ENCODE assay signal across 17 cellular contexts in genomic region chr6:155117266-155117665, GRCh38.
DNase-seq lines count a peak whose midpoint lies in the region; ATAC-seq and TF ChIP-seq lines count a peak whose summit lies in the region.
"Had no signal": no experiment of that assay in that cellular context is flagged by ENCODE, and none has a peak within 500 bp of the region (broad histone marks: within the 10 kb centered on the region; RNA-seq: fewer than 3 reads in every experiment).

No MANE protein-coding gene starts in this region.

- H3K4me1 Mint-ChIP-seq in chondrocyte (ENCODE audit: low read depth) (peaks cover 48% of the 10 kb centered on the region), Caco-2 (ENCODE audit: low read depth, unreplicated experiment) (peaks cover 19% of the 10 kb centered on the region)

- H3K27ac ChIP-seq in osteoblast (ENCODE audit: low read depth, low read length), result peak overlapping the region; percentile 76
- H3K27ac ChIP-seq: dorsolateral prefrontal cortex, heart left ventricle, thoracic aorta had no signal

- H3K36me3 ChIP-seq in MG63 (no peaks in the 10 kb centered on the region), osteoblast (ENCODE audit: insufficient read depth, low read length) (no peaks in the 10 kb centered on the region), Caco-2 (ENCODE audit: control insufficient read depth, insufficient read depth, low read length) (no peaks in the 10 kb centered on the region)
- H3K36me3 ChIP-seq: heart left ventricle, thoracic aorta had no signal

- H3K79me2 ChIP-seq in osteoblast (ENCODE audit: insufficient read depth, low read length), result peaks cover 79% of the 10 kb centered on the region

- DNase-seq in GM03348 (ENCODE audit: low spot score) (peak; percentile 84), MG63 (peak; percentile 37), chondrocyte (ENCODE audit: low spot score) (no peak), osteoblast (ENCODE audit: insufficient read length, low spot score, missing footprints) (peak; percentile 23), SIG-M5 treated with dmso at 0.1 percent for 504 hours (lab: John Stamatoyannopoulos, UW; ENCODE audit: unreplicated experiment) (no peak), Caco-2 (no peak), putamen (ENCODE audit: low spot score) (no peak)
- DNase-seq: activated CD8-positive, alpha-beta memory T cell treated with anti-CD3 and anti-CD28 coated beads for 24 hours; activated naive CD8-positive, alpha-beta T cell treated with anti-CD3 and anti-CD28 coated beads, Interleukin-2, amount 10 ng/mL, durations not matched to agents 7 days and 5 days; Calu3; dorsolateral prefrontal cortex; heart left ventricle; OCI-M1; T1000 had no signal

- POLR2A ChIA-PET in Caco-2 (lab: Charles Lee), result no interaction called here

- H3K4me3 Mint-ChIP-seq in chondrocyte (ENCODE audit: unreplicated experiment) (peak overlapping the region; percentile 49), Caco-2 (ENCODE audit: unreplicated experiment) (no peak overlapping the region)
- H3K4me3 Mint-ChIP-seq: activated naive CD8-positive, alpha-beta T cell treated with anti-CD3 and anti-CD28 coated beads, Interleukin-2, amount 10 ng/mL, durations not matched to agents 7 days and 5 days had no signal

- H3K9me3 Mint-ChIP-seq in chondrocyte (ENCODE audit: low read depth) (no peaks in the 10 kb centered on the region), Caco-2 (ENCODE audit: unreplicated experiment) (no peaks in the 10 kb centered on the region)
- H3K9me3 Mint-ChIP-seq: activated naive CD8-positive, alpha-beta T cell treated with anti-CD3 and anti-CD28 coated beads, Interleukin-2, amount 10 ng/mL, durations not matched to agents 7 days and 5 days had no signal

- ATAC-seq in HG02571 (IDR thresholded peaks at IDR 0.05; ENCODE audit: unreplicated experiment), result no peak
- ATAC-seq: heart left ventricle had no signal

- H3K4me1 ChIP-seq in osteoblast (ENCODE audit: insufficient read depth, low read length) (peaks cover 46% of the 10 kb centered on the region), Caco-2 (peaks cover 10% of the 10 kb centered on the region)

- H3K27ac Mint-ChIP-seq in chondrocyte (ENCODE audit: unreplicated experiment) (peak overlapping the region; percentile 96), Caco-2 (ENCODE audit: unreplicated experiment) (no peak overlapping the region)
- H3K27ac Mint-ChIP-seq: activated naive CD8-positive, alpha-beta T cell treated with anti-CD3 and anti-CD28 coated beads, Interleukin-2, amount 10 ng/mL, durations not matched to agents 7 days and 5 days had no signal

- no peaks in the 10 kb centered on the region for H3K27me3 Mint-ChIP-seq in chondrocyte (ENCODE audit: low read depth)
- no peaks in the 10 kb centered on the region for H3K27me3 Mint-ChIP-seq in Caco-2 (ENCODE audit: insufficient read depth, unreplicated experiment)

- H3K36me3 Mint-ChIP-seq in chondrocyte (ENCODE audit: low read depth) (no peaks in the 10 kb centered on the region), Caco-2 (ENCODE audit: insufficient read depth, unreplicated experiment) (no peaks in the 10 kb centered on the region)
- H3K36me3 Mint-ChIP-seq: activated naive CD8-positive, alpha-beta T cell treated with anti-CD3 and anti-CD28 coated beads, Interleukin-2, amount 10 ng/mL, durations not matched to agents 7 days and 5 days had no signal

- H3K27me3 ChIP-seq in MG63, result no peaks in the 10 kb centered on the region
- no peaks in the 10 kb centered on the region for H3K27me3 ChIP-seq in osteoblast (ENCODE audit: insufficient read depth, low read length)
- no peaks in the 10 kb centered on the region for H3K27me3 ChIP-seq in Caco-2 (replicated peaks; ENCODE audit: control insufficient read depth, insufficient read depth, low read length)
- H3K27me3 ChIP-seq: dorsolateral prefrontal cortex, heart left ventricle had no signal

- no peaks in the 10 kb centered on the region for H4K20me1 ChIP-seq in osteoblast (ENCODE audit: insufficient read depth, low read length)

- H3K9me3 ChIP-seq in MG63 (no peaks in the 10 kb centered on the region), osteoblast (ENCODE audit: low read depth, low read length) (no peaks in the 10 kb centered on the region), Caco-2 (no peaks in the 10 kb centered on the region)
- H3K9me3 ChIP-seq: heart left ventricle, thoracic aorta had no signal

- TF ChIP-seq CTCF in chondrocyte (IDR thresholded peaks at IDR 0.05) (peak; percentile 40), osteoblast (IDR thresholded peaks at IDR 0.05; ENCODE audit: extremely low read depth, low read depth, low read length) (no peak), Caco-2 (IDR thresholded peaks at IDR 0.05; ENCODE audit: insufficient read depth in 1 of 2, low read depth in 1 of 2, low read length in 1 of 2, severe bottlenecking in 1 of 2, unreplicated experiment in 1 of 2) (no peak)

- BruUV-seq in Caco-2 (replicated peaks; lab: Mats Ljungman, UMichigan), result no TSS peak

- intact Hi-C loops in Caco-2 (cut with micrococcal nuclease; ENCODE audit: unreplicated experiment), result no loop called here

- peak overlapping the region; percentile 34 for H3K4me2 ChIP-seq in osteoblast (ENCODE audit: insufficient read depth, low read length)

- no peak overlapping the region for H2AFZ ChIP-seq in osteoblast (ENCODE audit: low read length)

- H3K4me3 ChIP-seq in MG63 (no peak overlapping the region), osteoblast (ENCODE audit: insufficient read depth, low read length) (no peak overlapping the region), Caco-2 (ENCODE audit: low read depth, low read length) (no peak overlapping the region)
- H3K4me3 ChIP-seq: dorsolateral prefrontal cortex, heart left ventricle, lung, thoracic aorta had no signal

- CTCF ChIA-PET in Caco-2 (lab: Charles Lee), result no interaction called here

Comparison
In these comparisons a context has a peak if more than half of its experiments do, and no peak if none do; other contexts are left out.
1. DNase-seq: peak in GM03348 (single experiment), MG63 (single experiment) and osteoblast (single experiment); none in chondrocyte (single experiment), SIG-M5 treated with dmso at 0.1 percent for 504 hours (single experiment), Caco-2 (0 of 2) and putamen (single experiment).